19 cellular contexts compared by ENCODE assay signal in genomic region chr11:74297484-74297883, GRCh38. TPM values are rescaled to one million over a fixed set of nuclear protein-coding genes. Genes with fewer than 3 reads are reported as not detected.
"Had no signal": no experiment of that assay in that cellular context is flagged by ENCODE, and none has a peak within 500 bp of the region (broad histone marks: within the 10 kb centered on the region; RNA-seq: fewer than 3 reads in every experiment).

No MANE protein-coding gene starts in this region.

- ATAC-seq: K562, Right ventricle myocardium inferior, SK-N-SH treated with all-trans-retinoic acid at 6 μM for 48 hours had no signal

- DNase-seq: MV-4-11, NCI-H1048, NCI-H1436, NCI-H187, NCI-H2029, NCI-H2081 treated with DMSO at 0.1 percent for 48 hours, NCI-H2227 treated with DMSO at 0.1 percent for 48 hours, NCI-H524, NCI-H526 treated with DMSO at 0.1 percent for 48 hours, NCI-H774, Peyer's patch, SHP77 treated with DMSO at 0.1 percent for 48 hours, T-helper 1 cell had no signal

- H3K27me3 ChIP-seq: Peyer's patch, SJCRH30 had no signal

- H3K4me3 ChIP-seq: K562, Peyer's patch, SJCRH30 had no signal

- H3K4me1 ChIP-seq: Peyer's patch, SJCRH30 had no signal

- H3K27ac ChIP-seq: HL-60, Peyer's patch, SJCRH30 had no signal

- H3K36me3 ChIP-seq: Peyer's patch, SJCRH30 had no signal

- H3K9me3 ChIP-seq: Peyer's patch had no signal

RNA-seq across cellular contexts. Expression of gene P4HA3, which starts 14.0 kb away (rescaled TPM):
- total RNA-seq: K562, Peyer's patch, Right ventricle myocardium inferior, SJCRH30 had no signal
- polyA plus RNA-seq: IgD-negative memory B cell had no signal
